8 cellular contexts compared by ENCODE assay signal in genomic region chr12:103626498-103626897, GRCh38. TPM values are rescaled to one million over a fixed set of nuclear protein-coding genes. Genes with fewer than 3 reads are reported as not detected.
DNase-seq lines count a peak whose midpoint lies in the region; ATAC-seq, FAIRE-seq and TF ChIP-seq lines count a peak whose summit lies in the region.

No MANE protein-coding gene starts in this region.

- H2AFZ ChIP-seq in HepG2 (ENCODE audit: low read length) = no peak overlapping the region

- TF ChIP-seq EP300 in HepG2 (IDR thresholded peaks at IDR 0.05; ENCODE audit: low read depth in 2 of 2, low read length in 2 of 2) (no peak), HepG2 (CRISPR knock-in tag; IDR thresholded peaks at IDR 0.05; ENCODE audit: borderline replicate concordance) (no peak)

- no peaks in the 10 kb centered on the region for H3K79me2 ChIP-seq in HepG2 (ENCODE audit: insufficient read depth, low read length)

- H3K4me1 Mint-ChIP-seq in brain = peaks cover 9% of the 10 kb centered on the region
- no peaks in the 10 kb centered on the region for H3K4me1 Mint-ChIP-seq in activated CD4-positive, alpha-beta memory T cell treated with anti-CD3 and anti-CD28 coated beads for 36 hours (ENCODE audit: low read depth)

- 4% methylated on average over 2 of the region's 4 CpGs for WGBS in HepG2 (ENCODE audit: low lambda C conversion rate)

- POLR2A ChIA-PET in HepG2 (lab: Yijun Ruan, JAX) = no interaction called here
- POLR2A ChIA-PET in activated CD4-positive, alpha-beta memory T cell treated with anti-CD3 and anti-CD28 coated beads for 36 hours (lab: Charles Lee) = no interaction called here

- H3K27ac Mint-ChIP-seq in brain = peak overlapping the region; percentile 16 to 88 (median 37)
- no peak overlapping the region for H3K27ac Mint-ChIP-seq in activated CD4-positive, alpha-beta memory T cell treated with anti-CD3 and anti-CD28 coated beads for 36 hours

- no peaks in the 10 kb centered on the region for H3K27me3 ChIP-seq in HepG2 (ENCODE audit: control insufficient read depth in 1 of 2, insufficient read depth in 2 of 2, low read length in 2 of 2)

- BruUV-seq in HepG2 (replicated peaks; lab: Mats Ljungman, UMichigan) = no TSS peak

- in situ Hi-C loops in HepG2 (cut with HindIII; ENCODE audit: extremely low pct_ligation_motif_present, low pct_unique_long_range_greater_than_20kb) = no loop called here

- TF ChIP-seq CTCF in AG09309 (IDR thresholded peaks at IDR 0.05; ENCODE audit: control insufficient read depth, insufficient read depth, low read depth, low read length, missing control alignments) (peak; percentile 42), LNCaP clone FGC (IDR thresholded peaks at IDR 0.05; ENCODE audit: control insufficient read depth, extremely low read depth, insufficient read depth) (peak; percentile 62), brain (conservative IDR thresholded peaks at IDR 0.05) (peak; percentile 44 to 45), HepG2 (CRISPR knock-in tag; IDR thresholded peaks at IDR 0.05) (peak; percentile 67)

- H3K27me3 Mint-ChIP-seq in brain = peaks cover 14% of the 10 kb centered on the region
- H3K27me3 Mint-ChIP-seq in activated CD4-positive, alpha-beta memory T cell treated with anti-CD3 and anti-CD28 coated beads for 36 hours = no peaks in the 10 kb centered on the region

- H3K9me3 Mint-ChIP-seq in brain = peaks cover 0 to 14% (median under 1%) of the 10 kb centered on the region in 5 experiments
- H3K9me3 Mint-ChIP-seq in activated CD4-positive, alpha-beta memory T cell treated with anti-CD3 and anti-CD28 coated beads for 36 hours = no peaks in the 10 kb centered on the region

- CTCF ChIA-PET in HepG2 (lab: Yijun Ruan, JAX; ENCODE audit: low intra/inter-chr PET ratio, low total read pairs) = no interaction called here
- CTCF ChIA-PET in activated CD4-positive, alpha-beta memory T cell treated with anti-CD3 and anti-CD28 coated beads for 36 hours (lab: Charles Lee) = interaction anchor here (0.7 kb wide), 1 partner anchor 145 kb away, joined by 3 read pairs; no protein-coding TSS in a partner anchor

- H3K4me2 ChIP-seq in HepG2 (ENCODE audit: low read depth, low read length) = no peak overlapping the region

- no peaks in the 10 kb centered on the region for H3K36me3 ChIP-seq in HepG2 (replicated peaks in 1 of 2; ENCODE audit: control insufficient read depth in 1 of 2, insufficient read depth in 2 of 2, low read length in 2 of 2)

- H3K36me3 Mint-ChIP-seq in brain = no peaks in the 10 kb centered on the region
- H3K36me3 Mint-ChIP-seq in activated CD4-positive, alpha-beta memory T cell treated with anti-CD3 and anti-CD28 coated beads for 36 hours = no peaks in the 10 kb centered on the region

- no peak for TF ChIP-seq RAD21 in HepG2 (CRISPR knock-in tag; IDR thresholded peaks at IDR 0.05)

- H3K9ac ChIP-seq in HepG2 (ENCODE audit: insufficient read depth, low read depth, low read length) = no peak overlapping the region

- no peak overlapping the region for H3K4me3 ChIP-seq in AG09309 (ENCODE audit: control insufficient read depth, low read depth, low read length)
- no peak overlapping the region for H3K4me3 ChIP-seq in LNCaP clone FGC (ENCODE audit: low read depth, low read length)
- H3K4me3 ChIP-seq in HepG2 (replicated peaks in 1 of 3; ENCODE audit: insufficient read depth in 1 of 3, low read depth in 2 of 3, low read length in 3 of 3) = no peak overlapping the region

- H3K9me3 ChIP-seq in HepG2 (ENCODE audit: low read length) = no peaks in the 10 kb centered on the region

- FAIRE-seq in HepG2 (lab: Jason Lieb, UNC) = no peak

- no peak overlapping the region for H3K27ac ChIP-seq in HepG2 (ENCODE audit: extremely low read length, insufficient read depth, low read length)

- DNase-seq in AG09309 (ENCODE audit: low read depth) (peak; percentile 21), LNCaP clone FGC (ENCODE audit: low read depth) (peak; percentile 17), HepG2 (ENCODE audit: low spot score) (peak; percentile 24), germinal center (ENCODE audit: low spot score) (no peak)
- DNase-seq in stimulated activated naive CD4-positive, alpha-beta T cell (lab: John Stamatoyannopoulos, UW) = no peak
- no peak for DNase-seq in activated CD4-positive, alpha-beta memory T cell treated with anti-CD3 and anti-CD28 coated beads for 36 hours

- no peak overlapping the region for H3K4me3 Mint-ChIP-seq in brain
- no peak overlapping the region for H3K4me3 Mint-ChIP-seq in activated CD4-positive, alpha-beta memory T cell treated with anti-CD3 and anti-CD28 coated beads for 36 hours

- H3K4me1 ChIP-seq in HepG2 (ENCODE audit: insufficient read depth, low read length) = no peaks in the 10 kb centered on the region

- ATAC-seq in HepG2 = peak; percentile 89
- ATAC-seq in HG02938 (IDR thresholded peaks at IDR 0.05; ENCODE audit: unreplicated experiment) = no peak

- no peak for TF ChIP-seq POLR2A in HepG2 (IDR thresholded peaks at IDR 0.05; ENCODE audit: insufficient read depth in 1 of 2, low read depth in 2 of 2, low read length in 2 of 2)

- H4K20me1 ChIP-seq in HepG2 (ENCODE audit: insufficient read depth, low read length) = no peaks in the 10 kb centered on the region

- intact Hi-C loops in HepG2 (cut with micrococcal nuclease; ENCODE audit: unreplicated experiment) = no loop called here
- intact Hi-C loops in activated CD4-positive, alpha-beta memory T cell treated with anti-CD3 and anti-CD28 coated beads for 36 hours (cut with micrococcal nuclease) = no loop called here

TF ChIP-seq in HepG2, 621 proteins besides CTCF, POLR2A, EP300 and RAD21:
- TF ChIP-seq NFE2 (CRISPR knock-in tag; IDR thresholded peaks at IDR 0.05) (0 out of 2 replicates have a peak, but pooled peaks have one; percentile 62), SRF (IDR thresholded peaks at IDR 0.05; ENCODE audit: low read depth, low read length) (no peak), ZSCAN20 (CRISPR knock-in tag; IDR thresholded peaks at IDR 0.05; ENCODE audit: borderline replicate concordance) (no peak), ZNF24 (IDR thresholded peaks at IDR 0.05) (peak; percentile 77), ZNF616 (CRISPR knock-in tag; IDR thresholded peaks at IDR 0.05; ENCODE audit: low read depth) (no peak), ZKSCAN8 (CRISPR knock-in tag; IDR thresholded peaks at IDR 0.05; ENCODE audit: borderline replicate concordance) (no peak), ZNF619 (CRISPR knock-in tag; IDR thresholded peaks at IDR 0.05) (no peak), PHF8 (CRISPR knock-in tag; IDR thresholded peaks at IDR 0.05) (no peak), STAG1 (CRISPR knock-in tag; IDR thresholded peaks at IDR 0.05) (peak; percentile 68), ZNF432 (CRISPR knock-in tag; IDR thresholded peaks at IDR 0.05; ENCODE audit: borderline replicate concordance) (no peak), NFE2L2 (IDR thresholded peaks at IDR 0.05; ENCODE audit: low read length) (0 out of 2 replicates have a peak, but pooled peaks have one; percentile 29), PITX1 (CRISPR knock-in tag; IDR thresholded peaks at IDR 0.05) (no peak)
TF ChIP-seq in HepG2: peak in this region for 4.

RNA-seq across cellular contexts. Expression of gene STAB2, which starts 39.4 kb away (rescaled TPM):
- not detected for polyA plus RNA-seq in brain (ENCODE audit: insufficient read depth, low read depth, low replicate concordance)
- total RNA-seq in HepG2 (2016; rRNA removed; fragmentation: Illumina TruSeq; extraction: Trizol) = not detected in 2 replicates
- total RNA-seq in HepG2 (2016; cell fraction: cytosol; rRNA removed; fragmentation: Illumina TruSeq; extraction: Trizol; ENCODE audit: low read depth) = not detected in 2 replicates
- not detected in 2 replicates for total RNA-seq in HepG2 (2016; cell fraction: insoluble cytoplasmic fraction; rRNA removed; fragmentation: Illumina TruSeq; extraction: Trizol)
- not detected in 2 replicates for total RNA-seq in HepG2 (2016; cell fraction: membrane; rRNA removed; fragmentation: Illumina TruSeq; extraction: Trizol)
- total RNA-seq in HepG2 (2016; cell fraction: nucleus; rRNA removed; fragmentation: Illumina TruSeq; extraction: Trizol) = not detected in 2 replicates
- polyA plus RNA-seq in HepG2 (2011; rRNA removed) = not detected in 2 replicates
- not detected in 2 replicates for polyA plus RNA-seq in HepG2 (2011; cell fraction: cytosol; rRNA removed)
- polyA plus RNA-seq in HepG2 (2011; cell fraction: nucleus; rRNA removed) = not detected in 2 replicates
- 0.52 TPM in 1 of 2 replicates, not detected in the other for polyA plus RNA-seq in HepG2 (2012)
- not detected in 2 replicates for polyA plus RNA-seq in HepG2 (2016; cell fraction: cytosol; fragmentation: Illumina TruSeq; extraction: Trizol; ENCODE audit: low read depth)
- polyA plus RNA-seq in HepG2 (2016; cell fraction: insoluble cytoplasmic fraction; fragmentation: Illumina TruSeq; extraction: Trizol; ENCODE audit: low read depth) = not detected in 2 replicates
- not detected in 2 replicates for polyA plus RNA-seq in HepG2 (2016; cell fraction: membrane; fragmentation: Illumina TruSeq; extraction: Trizol; ENCODE audit: low read depth)
- not detected in 2 replicates for polyA plus RNA-seq in HepG2 (2016; cell fraction: nucleus; fragmentation: Illumina TruSeq; extraction: Trizol; ENCODE audit: insufficient read depth, low read depth)
- not detected in 2 replicates for polyA minus RNA-seq in HepG2 (2011; rRNA and poly(A)+ RNA removed; ENCODE audit: low replicate concordance)
- polyA minus RNA-seq in HepG2 (2011; cell fraction: cytosol; rRNA and poly(A)+ RNA removed) = not detected in 2 replicates
- polyA minus RNA-seq in HepG2 (2011; cell fraction: nucleus; rRNA and poly(A)+ RNA removed) = not detected in 2 replicates
- not detected for total RNA-seq in activated CD4-positive, alpha-beta memory T cell treated with anti-CD3 and anti-CD28 coated beads for 36 hours

Comparison
In these comparisons a context has a peak if more than half of its experiments do, and no peak if none do; other contexts are left out.
1. DNase-seq: peak in AG09309 (single experiment), LNCaP clone FGC (single experiment) and HepG2 (single experiment); none in germinal center (single experiment), stimulated activated naive CD4-positive, alpha-beta T cell (0 of 6) and activated CD4-positive, alpha-beta memory T cell treated with anti-CD3 and anti-CD28 coated beads for 36 hours (single experiment).
2. Peak in every context shown above with its lines, with median percentiles within 50 percentile points of each other: CTCF ChIP-seq.